Comparison of ENCODE assay signal across 19 cellular contexts in genomic region chr2:170122883-170123547, GRCh38. TPM values are rescaled to one million over a fixed set of nuclear protein-coding genes. Genes with fewer than 3 reads are reported as not detected.
DNase-seq lines count a peak whose midpoint lies in the region; ATAC-seq, FAIRE-seq and TF ChIP-seq lines count a peak whose summit lies in the region.
"Had no signal": no experiment of that assay in that cellular context is flagged by ENCODE, and none has a peak within 500 bp of the region (broad histone marks: within the 10 kb centered on the region; RNA-seq: fewer than 3 reads in every experiment).

No MANE protein-coding gene starts in this region.

- H3K4me1 ChIP-seq in pancreas: no peaks in the 10 kb centered on the region
- H3K4me1 ChIP-seq in tibial nerve: no peaks in the 10 kb centered on the region
- H3K4me1 ChIP-seq: HAP-1 had no signal

- no peak for TF ChIP-seq POLR2A in tibial nerve (IDR thresholded peaks at IDR 0.05)

- no peak for TF ChIP-seq EP300 in tibial nerve (IDR thresholded peaks at IDR 0.05)

- H3K27ac ChIP-seq in pancreas: no peak overlapping the region
- H3K27ac ChIP-seq in tibial nerve: no peak overlapping the region
- H3K27ac ChIP-seq: brain microvascular endothelial cell, testis had no signal

- H3K9me3 ChIP-seq in pancreas: no peaks in the 10 kb centered on the region
- no peaks in the 10 kb centered on the region for H3K9me3 ChIP-seq in tibial nerve
- H3K9me3 ChIP-seq: HAP-1, testis had no signal

- DNase-seq in DMS79 treated with DMSO at 0.1 percent for 48 hours (lab: John Stamatoyannopoulos, UW) (peak; percentile 17), DMS79 (lab: John Stamatoyannopoulos, UW) (no peak), NCI-H226 (peak; percentile 47), choroid plexus epithelial cell (ENCODE audit: low read depth) (peak; percentile 52), pancreas (peak in 1 of 6 donors; percentile 20), tibial nerve (ENCODE audit: low spot score in 2 of 2) (no peak)
- DNase-seq: 8988T; activated B cell treated with CpG ODN at 0.5 μM for 24 hours; activated T-cell treated with anti-CD3 and anti-CD28 coated beads, Interleukin-2, amount 50 U/mL, for 1 hour; brain microvascular endothelial cell; KG1; left colon; NCI-H2107; Right ventricle myocardium superior; testis had no signal

- ATAC-seq in pancreas (peak in 3 of 4 donors; percentile 70 to 80 (median 71)), GM19467 (IDR thresholded peaks at IDR 0.05; ENCODE audit: unreplicated experiment) (no peak), GM19397 (IDR thresholded peaks at IDR 0.05; ENCODE audit: unreplicated experiment) (no peak)
- ATAC-seq: left colon, sciatic nerve had no signal

- H3K36me3 ChIP-seq in pancreas (no peaks in the 10 kb centered on the region), tibial nerve (no peaks in the 10 kb centered on the region)
- H3K36me3 ChIP-seq: brain microvascular endothelial cell, HAP-1 had no signal

- no peak for FAIRE-seq in pancreas (lab: Jason Lieb, UNC)

- H3K4me3 ChIP-seq in choroid plexus epithelial cell (ENCODE audit: low read depth, low read length) (no peak overlapping the region), pancreas (no peak overlapping the region), tibial nerve (no peak overlapping the region)
- H3K4me3 ChIP-seq: HAP-1, testis had no signal

- intact Hi-C loops in pancreas (cut with DNase I): no loop called here

- TF ChIP-seq CTCF in choroid plexus epithelial cell (conservative IDR thresholded peaks at IDR 0.05; ENCODE audit: low read depth, low read length) (no peak), pancreas (IDR thresholded peaks at IDR 0.05) (no peak), tibial nerve (IDR thresholded peaks at IDR 0.05) (no peak)

- H3K27me3 ChIP-seq in pancreas (no peaks in the 10 kb centered on the region), tibial nerve (no peaks in the 10 kb centered on the region)
- H3K27me3 ChIP-seq: brain microvascular endothelial cell, testis had no signal

RNA-seq across cellular contexts. Expression of gene MYO3B, which starts 54.9 kb away (rescaled TPM):
- total RNA-seq in pancreas (1 to 10 TPM in 2 of 6 donors, under 1 TPM in 4; 0.40 to 1.3 (median 0.54) TPM), tibial nerve (under 1 TPM in 3 of 4 donors, not detected in 1; 0.22 to 0.63 (median 0.39) TPM)
- polyA plus RNA-seq in pancreas: under 1 TPM; 0.38 to 0.49 TPM
- total RNA-seq: activated B cell treated with CpG ODN at 0.5 μM for 24 hours, Right ventricle myocardium superior had no signal

Comparison
In these comparisons a context has a peak if more than half of its experiments do, and no peak if none do; other contexts are left out.
1. DNase-seq: peak in DMS79 treated with DMSO at 0.1 percent for 48 hours (single experiment), NCI-H226 (single experiment) and choroid plexus epithelial cell (single experiment); none in DMS79 (single experiment) and tibial nerve (0 of 2).
2. ATAC-seq: peak in pancreas (3 of 4); none in GM19467 (single experiment) and GM19397 (single experiment).